1 cellular context compared by ENCODE assay signal in the genomic region with DNA sequence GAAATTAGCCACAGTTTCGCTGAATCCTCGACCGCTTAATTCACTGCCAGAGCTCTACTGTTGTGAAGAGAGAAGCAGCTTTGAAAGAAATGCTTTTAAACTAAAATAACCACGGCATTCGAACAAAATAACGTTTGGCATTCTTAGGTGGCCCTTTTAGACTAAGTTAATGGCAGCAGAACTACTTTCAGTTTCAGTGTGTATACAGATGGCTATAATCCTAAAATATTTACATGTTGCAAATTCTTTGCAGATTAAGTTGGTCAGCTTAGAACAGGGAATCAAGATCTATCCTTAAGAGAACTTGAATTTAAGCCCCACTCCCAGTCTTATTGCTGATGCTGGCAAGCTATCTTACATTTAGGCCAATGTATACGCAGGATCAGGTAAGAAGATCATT.
TF ChIP-seq lines count a peak whose summit lies in the region.

No MANE protein-coding gene starts in this region.

TF ChIP-seq in GM23338, 12 proteins besides CTCF, POLR2A, EP300 and RAD21 (continued from another document):
- TF ChIP-seq, protein P1, sequence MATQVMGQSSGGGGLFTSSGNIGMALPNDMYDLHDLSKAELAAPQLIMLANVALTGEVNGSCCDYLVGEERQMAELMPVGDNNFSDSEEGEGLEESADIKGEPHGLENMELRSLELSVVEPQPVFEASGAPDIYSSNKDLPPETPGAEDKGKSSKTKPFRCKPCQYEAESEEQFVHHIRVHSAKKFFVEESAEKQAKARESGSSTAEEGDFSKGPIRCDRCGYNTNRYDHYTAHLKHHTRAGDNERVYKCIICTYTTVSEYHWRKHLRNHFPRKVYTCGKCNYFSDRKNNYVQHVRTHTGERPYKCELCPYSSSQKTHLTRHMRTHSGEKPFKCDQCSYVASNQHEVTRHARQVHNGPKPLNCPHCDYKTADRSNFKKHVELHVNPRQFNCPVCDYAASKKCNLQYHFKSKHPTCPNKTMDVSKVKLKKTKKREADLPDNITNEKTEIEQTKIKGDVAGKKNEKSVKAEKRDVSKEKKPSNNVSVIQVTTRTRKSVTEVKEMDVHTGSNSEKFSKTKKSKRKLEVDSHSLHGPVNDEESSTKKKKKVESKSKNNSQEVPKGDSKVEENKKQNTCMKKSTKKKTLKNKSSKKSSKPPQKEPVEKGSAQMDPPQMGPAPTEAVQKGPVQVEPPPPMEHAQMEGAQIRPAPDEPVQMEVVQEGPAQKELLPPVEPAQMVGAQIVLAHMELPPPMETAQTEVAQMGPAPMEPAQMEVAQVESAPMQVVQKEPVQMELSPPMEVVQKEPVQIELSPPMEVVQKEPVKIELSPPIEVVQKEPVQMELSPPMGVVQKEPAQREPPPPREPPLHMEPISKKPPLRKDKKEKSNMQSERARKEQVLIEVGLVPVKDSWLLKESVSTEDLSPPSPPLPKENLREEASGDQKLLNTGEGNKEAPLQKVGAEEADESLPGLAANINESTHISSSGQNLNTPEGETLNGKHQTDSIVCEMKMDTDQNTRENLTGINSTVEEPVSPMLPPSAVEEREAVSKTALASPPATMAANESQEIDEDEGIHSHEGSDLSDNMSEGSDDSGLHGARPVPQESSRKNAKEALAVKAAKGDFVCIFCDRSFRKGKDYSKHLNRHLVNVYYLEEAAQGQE (IDR thresholded peaks at IDR 0.05; ENCODE audit: unreplicated experiment) = no peak
- TF ChIP-seq, protein P2, sequence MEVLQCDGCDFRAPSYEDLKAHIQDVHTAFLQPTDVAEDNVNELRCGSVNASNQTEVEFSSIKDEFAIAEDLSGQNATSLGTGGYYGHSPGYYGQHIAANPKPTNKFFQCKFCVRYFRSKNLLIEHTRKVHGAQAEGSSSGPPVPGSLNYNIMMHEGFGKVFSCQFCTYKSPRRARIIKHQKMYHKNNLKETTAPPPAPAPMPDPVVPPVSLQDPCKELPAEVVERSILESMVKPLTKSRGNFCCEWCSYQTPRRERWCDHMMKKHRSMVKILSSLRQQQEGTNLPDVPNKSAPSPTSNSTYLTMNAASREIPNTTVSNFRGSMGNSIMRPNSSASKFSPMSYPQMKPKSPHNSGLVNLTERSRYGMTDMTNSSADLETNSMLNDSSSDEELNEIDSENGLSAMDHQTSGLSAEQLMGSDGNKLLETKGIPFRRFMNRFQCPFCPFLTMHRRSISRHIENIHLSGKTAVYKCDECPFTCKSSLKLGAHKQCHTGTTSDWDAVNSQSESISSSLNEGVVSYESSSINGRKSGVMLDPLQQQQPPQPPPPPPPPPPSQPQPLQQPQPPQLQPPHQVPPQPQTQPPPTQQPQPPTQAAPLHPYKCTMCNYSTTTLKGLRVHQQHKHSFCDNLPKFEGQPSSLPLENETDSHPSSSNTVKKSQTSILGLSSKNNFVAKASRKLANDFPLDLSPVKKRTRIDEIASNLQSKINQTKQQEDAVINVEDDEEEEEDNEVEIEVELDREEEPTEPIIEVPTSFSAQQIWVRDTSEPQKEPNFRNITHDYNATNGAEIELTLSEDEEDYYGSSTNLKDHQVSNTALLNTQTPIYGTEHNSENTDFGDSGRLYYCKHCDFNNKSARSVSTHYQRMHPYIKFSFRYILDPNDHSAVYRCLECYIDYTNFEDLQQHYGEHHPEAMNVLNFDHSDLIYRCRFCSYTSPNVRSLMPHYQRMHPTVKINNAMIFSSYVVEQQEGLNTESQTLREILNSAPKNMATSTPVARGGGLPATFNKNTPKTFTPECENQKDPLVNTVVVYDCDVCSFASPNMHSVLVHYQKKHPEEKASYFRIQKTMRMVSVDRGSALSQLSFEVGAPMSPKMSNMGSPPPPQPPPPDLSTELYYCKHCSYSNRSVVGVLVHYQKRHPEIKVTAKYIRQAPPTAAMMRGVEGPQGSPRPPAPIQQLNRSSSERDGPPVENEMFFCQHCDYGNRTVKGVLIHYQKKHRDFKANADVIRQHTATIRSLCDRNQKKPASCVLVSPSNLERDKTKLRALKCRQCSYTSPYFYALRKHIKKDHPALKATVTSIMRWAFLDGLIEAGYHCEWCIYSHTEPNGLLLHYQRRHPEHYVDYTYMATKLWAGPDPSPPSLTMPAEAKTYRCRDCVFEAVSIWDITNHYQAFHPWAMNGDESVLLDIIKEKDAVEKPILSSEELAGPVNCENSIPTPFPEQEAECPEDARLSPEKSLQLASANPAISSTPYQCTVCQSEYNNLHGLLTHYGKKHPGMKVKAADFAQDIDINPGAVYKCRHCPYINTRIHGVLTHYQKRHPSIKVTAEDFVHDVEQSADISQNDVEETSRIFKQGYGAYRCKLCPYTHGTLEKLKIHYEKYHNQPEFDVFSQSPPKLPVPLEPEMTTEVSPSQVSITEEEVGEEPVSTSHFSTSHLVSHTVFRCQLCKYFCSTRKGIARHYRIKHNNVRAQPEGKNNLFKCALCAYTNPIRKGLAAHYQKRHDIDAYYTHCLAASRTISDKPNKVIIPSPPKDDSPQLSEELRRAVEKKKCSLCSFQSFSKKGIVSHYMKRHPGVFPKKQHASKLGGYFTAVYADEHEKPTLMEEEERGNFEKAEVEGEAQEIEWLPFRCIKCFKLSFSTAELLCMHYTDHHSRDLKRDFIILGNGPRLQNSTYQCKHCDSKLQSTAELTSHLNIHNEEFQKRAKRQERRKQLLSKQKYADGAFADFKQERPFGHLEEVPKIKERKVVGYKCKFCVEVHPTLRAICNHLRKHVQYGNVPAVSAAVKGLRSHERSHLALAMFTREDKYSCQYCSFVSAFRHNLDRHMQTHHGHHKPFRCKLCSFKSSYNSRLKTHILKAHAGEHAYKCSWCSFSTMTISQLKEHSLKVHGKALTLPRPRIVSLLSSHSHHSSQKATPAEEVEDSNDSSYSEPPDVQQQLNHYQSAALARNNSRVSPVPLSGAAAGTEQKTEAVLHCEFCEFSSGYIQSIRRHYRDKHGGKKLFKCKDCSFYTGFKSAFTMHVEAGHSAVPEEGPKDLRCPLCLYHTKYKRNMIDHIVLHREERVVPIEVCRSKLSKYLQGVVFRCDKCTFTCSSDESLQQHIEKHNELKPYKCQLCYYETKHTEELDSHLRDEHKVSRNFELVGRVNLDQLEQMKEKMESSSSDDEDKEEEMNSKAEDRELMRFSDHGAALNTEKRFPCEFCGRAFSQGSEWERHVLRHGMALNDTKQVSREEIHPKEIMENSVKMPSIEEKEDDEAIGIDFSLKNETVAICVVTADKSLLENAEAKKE (CRISPR knock-in tag; IDR thresholded peaks at IDR 0.05) = no peak
- no peak for TF ChIP-seq POLR2AphosphoS5 (IDR thresholded peaks at IDR 0.05; ENCODE audit: low read depth)
- no peak for TF ChIP-seq STAT1 (IDR thresholded peaks at IDR 0.05; ENCODE audit: unreplicated experiment)
- TF ChIP-seq NANOG (IDR thresholded peaks at IDR 0.05; ENCODE audit: borderline replicate concordance) = no peak
- TF ChIP-seq, protein P3, sequence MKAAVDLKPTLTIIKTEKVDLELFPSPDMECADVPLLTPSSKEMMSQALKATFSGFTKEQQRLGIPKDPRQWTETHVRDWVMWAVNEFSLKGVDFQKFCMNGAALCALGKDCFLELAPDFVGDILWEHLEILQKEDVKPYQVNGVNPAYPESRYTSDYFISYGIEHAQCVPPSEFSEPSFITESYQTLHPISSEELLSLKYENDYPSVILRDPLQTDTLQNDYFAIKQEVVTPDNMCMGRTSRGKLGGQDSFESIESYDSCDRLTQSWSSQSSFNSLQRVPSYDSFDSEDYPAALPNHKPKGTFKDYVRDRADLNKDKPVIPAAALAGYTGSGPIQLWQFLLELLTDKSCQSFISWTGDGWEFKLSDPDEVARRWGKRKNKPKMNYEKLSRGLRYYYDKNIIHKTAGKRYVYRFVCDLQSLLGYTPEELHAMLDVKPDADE (IDR thresholded peaks at IDR 0.05) = no peak
- no peak for TF ChIP-seq EZH2 (IDR thresholded peaks at IDR 0.05; ENCODE audit: low read depth, unreplicated experiment)
- TF ChIP-seq ZNF114 (CRISPR knock-in tag; IDR thresholded peaks at IDR 0.05) = no peak
- no peak for TF ChIP-seq ZNF331 (CRISPR knock-in tag; IDR thresholded peaks at IDR 0.05; ENCODE audit: low read depth)
